In the genomic region with DNA sequence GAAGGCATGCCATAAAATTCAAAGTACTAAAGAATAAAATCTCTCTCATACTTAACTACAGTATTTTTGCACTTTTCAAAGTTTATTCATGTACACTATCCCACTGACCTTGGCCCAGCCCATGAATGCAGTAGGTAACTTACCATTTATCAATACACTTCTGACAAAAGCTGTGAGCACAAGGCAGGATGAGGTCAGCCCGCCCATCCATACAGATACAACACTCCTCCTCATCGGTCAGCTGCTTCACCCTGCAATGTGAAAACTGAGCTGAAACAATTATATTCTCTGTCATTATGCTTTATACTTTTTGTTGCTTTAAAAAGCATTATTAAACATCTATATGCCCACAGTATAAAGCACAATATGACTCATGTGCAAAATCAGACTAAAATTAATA, we compare ENCODE assay signal across 22 cellular contexts.
DNase-seq lines count a peak whose midpoint lies in the region; ATAC-seq and TF ChIP-seq lines count a peak whose summit lies in the region.
"Had no signal": no experiment of that assay in that cellular context is flagged by ENCODE, and none has a peak within 500 bp of the region (broad histone marks: within the 10 kb centered on the region; RNA-seq: fewer than 3 reads in every experiment).

No MANE protein-coding gene starts in this region.

- peak overlapping the region; percentile 75 for H3K27ac Mint-ChIP-seq in memory B cell
- H3K27ac Mint-ChIP-seq: CD4-positive, alpha-beta T cell; GM23338 had no signal

- H3K4me1 Mint-ChIP-seq in memory B cell = peaks cover 24% of the 10 kb centered on the region
- H3K4me1 Mint-ChIP-seq: GM23338 had no signal

- no peaks in the 10 kb centered on the region for H3K27me3 Mint-ChIP-seq in memory B cell
- H3K27me3 Mint-ChIP-seq: CD4-positive, alpha-beta T cell had no signal

- H3K27me3 ChIP-seq in RWPE2 (ENCODE audit: insufficient read depth, poor library complexity, severe bottlenecking) = no peaks in the 10 kb centered on the region
- H3K27me3 ChIP-seq: SJCRH30 had no signal

- no peak for DNase-seq in RWPE2 (ENCODE audit: low spot score)
- DNase-seq in epithelial cell of prostate (ENCODE audit: low read depth, low spot score) = no peak
- no peak for DNase-seq in memory B cell (ENCODE audit: low spot score in 2 of 2)
- no peak for DNase-seq in NCI-H774 (lab: John Stamatoyannopoulos, UW)
- DNase-seq in cerebellar nuclear complex (lab: John Stamatoyannopoulos, UW) = no peak
- no peak for DNase-seq in islet precursor cell
- DNase-seq: Caco-2; CD4-positive, alpha-beta T cell; DMS153; GDM1; HCEC 1CT; KBM-7; NCI-H1417 treated with DMSO at 0.1 percent for 48 hours; NCI-H187 treated with DMSO at 0.1 percent for 48 hours; NCI-H2227 treated with DMSO at 0.1 percent for 48 hours; NCI-H510A treated with DMSO at 0.1 percent for 48 hours; NCI-H82; PC-9; SJCRH30 had no signal

- no peak for TF ChIP-seq CTCF in RWPE2 (IDR thresholded peaks at IDR 0.05; ENCODE audit: poor library complexity, severe bottlenecking)

- peaks cover 20% of the 10 kb centered on the region for H3K4me1 ChIP-seq in RWPE2 (ENCODE audit: insufficient read depth, poor library complexity, severe bottlenecking)
- H3K4me1 ChIP-seq: Caco-2 had no signal

- no peak for ATAC-seq in RWPE2 (ENCODE audit: low read depth)
- no peak for ATAC-seq in memory B cell (ENCODE audit: low read depth)
- ATAC-seq in GM18519 (IDR thresholded peaks at IDR 0.05; ENCODE audit: low FRiP score, unreplicated experiment) = no peak
- ATAC-seq: GM23338 had no signal

- no peaks in the 10 kb centered on the region for H3K9me3 ChIP-seq in RWPE2 (ENCODE audit: severe bottlenecking)
- H3K9me3 ChIP-seq: Caco-2, SJCRH30 had no signal

- H3K9me3 Mint-ChIP-seq in memory B cell = no peaks in the 10 kb centered on the region
- H3K9me3 Mint-ChIP-seq: CD4-positive, alpha-beta T cell; GM23338 had no signal

- no peak overlapping the region for H3K4me3 Mint-ChIP-seq in memory B cell
- H3K4me3 Mint-ChIP-seq: CD4-positive, alpha-beta T cell; GM23338 had no signal

- H3K36me3 ChIP-seq in RWPE2 (ENCODE audit: low read depth) = peaks cover 65% of the 10 kb centered on the region

- peaks cover 41% of the 10 kb centered on the region for H3K36me3 Mint-ChIP-seq in memory B cell

- no peak overlapping the region for H3K4me3 ChIP-seq in RWPE2 (ENCODE audit: severe bottlenecking)
- H3K4me3 ChIP-seq: GM23338, PC-9, SJCRH30 had no signal

- peak overlapping the region; percentile 64 for H3K27ac ChIP-seq in RWPE2 (ENCODE audit: poor library complexity, severe bottlenecking)
- peak overlapping the region; percentile 85 for H3K27ac ChIP-seq in epithelial cell of prostate
- H3K27ac ChIP-seq: PC-9, RWPE1, SJCRH30 had no signal
